ENCODE assay signal across 13 cellular contexts in the genomic region with DNA sequence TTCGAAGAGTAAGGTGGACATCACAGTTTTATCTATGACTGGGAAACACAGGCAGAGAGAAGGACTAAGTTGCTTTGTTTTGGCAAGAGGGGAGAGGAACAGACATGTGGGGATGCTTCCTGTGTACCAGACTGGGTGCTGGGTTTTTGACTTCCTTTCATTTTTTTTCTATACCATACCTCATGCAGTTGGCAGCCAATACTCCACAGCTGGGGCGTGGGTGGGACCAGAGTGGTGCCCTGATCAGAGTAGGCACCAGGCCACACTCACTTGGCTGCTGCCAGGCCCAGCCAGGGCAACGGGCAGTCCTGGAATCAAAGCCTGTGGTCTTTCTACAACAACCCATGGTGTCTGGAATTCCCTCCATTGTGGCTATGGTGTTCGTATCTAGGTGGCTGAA. TPM values are rescaled to one million over a fixed set of nuclear protein-coding genes. Genes with fewer than 3 reads are reported as not detected.
DNase-seq lines count a peak whose midpoint lies in the region; ATAC-seq and TF ChIP-seq lines count a peak whose summit lies in the region.
"Had no signal": no experiment of that assay in that cellular context is flagged by ENCODE, and none has a peak within 500 bp of the region (broad histone marks: within the 10 kb centered on the region; RNA-seq: fewer than 3 reads in every experiment).

No MANE protein-coding gene starts in this region.

- CTCF ChIA-PET in SK-N-SH (lab: Yijun Ruan, JAX): no interaction called here

- WGBS in SK-N-SH (ENCODE audit: low lambda C conversion rate): 81% methylated on average over 4 of the region's 4 CpGs

- no peak overlapping the region for H2AFZ ChIP-seq in SK-N-SH (ENCODE audit: low read depth)
- H2AFZ ChIP-seq: GM23338 had no signal

- POLR2A ChIA-PET in SK-N-SH (lab: Yijun Ruan, JAX): no interaction called here

- H3K36me3 ChIP-seq in SK-N-SH (replicated peaks in 1 of 2; ENCODE audit: control insufficient read depth in 1 of 2, insufficient read depth in 2 of 2, low read length in 1 of 2) (no peaks in the 10 kb centered on the region), left lung (no peaks in the 10 kb centered on the region), subcutaneous abdominal adipose tissue (ENCODE audit: control insufficient read depth in 5 of 5, insufficient read depth in 5 of 5, low read length in 5 of 5) (no peaks in the 10 kb centered on the region)

- peaks cover 26% of the 10 kb centered on the region for H3F3A ChIP-seq in SK-N-SH (replicated peaks; ENCODE audit: insufficient read depth)

- H3K4me2 ChIP-seq in SK-N-SH: peak overlapping the region; percentile 7; the same call in 1 of the 2 replicates
- H3K4me2 ChIP-seq: A549, GM23338 had no signal

- no peak for TF ChIP-seq EP300 in SK-N-SH (IDR thresholded peaks at IDR 0.05; ENCODE audit: borderline replicate concordance in 1 of 2, low read depth in 1 of 2, low read length in 1 of 2)

- no peak for TF ChIP-seq RAD21 in SK-N-SH (IDR thresholded peaks at IDR 0.05; ENCODE audit: low read length)

- H3K4me1 ChIP-seq in SK-N-SH (ENCODE audit: control insufficient read depth in 1 of 2, insufficient read depth in 2 of 2, low read depth in 1 of 2, low read length in 1 of 2): peaks cover 33 to 63% of the 10 kb centered on the region in 2 experiments
- H3K4me1 ChIP-seq in left lung: peaks cover 43 to 48% of the 10 kb centered on the region in 2 donors
- H3K4me1 ChIP-seq in subcutaneous abdominal adipose tissue (ENCODE audit: control insufficient read depth in 5 of 5, insufficient read depth in 5 of 5, low read length in 5 of 5): peaks cover 12 to 58% (median 55%) of the 10 kb centered on the region in 5 donors
- H3K4me1 ChIP-seq: A549 had no signal

- peaks cover 80% of the 10 kb centered on the region for H3K79me2 ChIP-seq in SK-N-SH (ENCODE audit: insufficient read depth)

- no peak for ATAC-seq in SK-N-SH treated with all-trans-retinoic acid at 6 μM for 48 hours
- ATAC-seq in left lung: no peak
- ATAC-seq in sciatic nerve: no peak
- ATAC-seq: A549; stimulated activated memory B cell treated with anti-CD40 and anti-IgM and Interleukin-4, amounts not matched to agents 10 μg/mL and 1 μg/mL and 100 μg/mL, for 72 hours had no signal

- no peak overlapping the region for H3K9ac ChIP-seq in SK-N-SH
- H3K9ac ChIP-seq in subcutaneous abdominal adipose tissue (ENCODE audit: low read length in 5 of 5): peak overlapping the region in 1 of 5 donors; percentile 43

- H3K4me3 ChIP-seq in SK-N-SH (ENCODE audit: low read depth in 2 of 2, low read length in 1 of 2): no peak overlapping the region
- no peak overlapping the region for H3K4me3 ChIP-seq in left lung
- peak overlapping the region in 2 of 5 donors; percentile 16 to 53 for H3K4me3 ChIP-seq in subcutaneous abdominal adipose tissue (ENCODE audit: low read depth in 1 of 5, low read length in 5 of 5)
- H3K4me3 ChIP-seq: A549, GM23338 had no signal

- H3K9me2 ChIP-seq in SK-N-SH: no peaks in the 10 kb centered on the region

- H3K27me3 ChIP-seq in SK-N-SH (ENCODE audit: insufficient read depth): no peaks in the 10 kb centered on the region
- no peaks in the 10 kb centered on the region for H3K27me3 ChIP-seq in left lung
- no peaks in the 10 kb centered on the region for H3K27me3 ChIP-seq in subcutaneous abdominal adipose tissue (ENCODE audit: control insufficient read depth in 5 of 5, insufficient read depth in 4 of 5, low read length in 5 of 5)

- TF ChIP-seq CTCF in SK-N-SH (IDR thresholded peaks at IDR 0.05): no peak
- TF ChIP-seq CTCF in left lung (IDR thresholded peaks at IDR 0.05): no peak

- H3K9me3 ChIP-seq in SK-N-SH (no peaks in the 10 kb centered on the region), left lung (peaks cover 0 to 6% of the 10 kb centered on the region in 2 donors), subcutaneous abdominal adipose tissue (ENCODE audit: control insufficient read depth in 5 of 5, low read length in 5 of 5) (peaks cover 0 to 8% (median 6%) of the 10 kb centered on the region in 5 donors)

- no peaks in the 10 kb centered on the region for H4K20me1 ChIP-seq in SK-N-SH (ENCODE audit: insufficient read depth)

- DNase-seq in SK-N-SH (no peak), astrocyte of the hippocampus (ENCODE audit: low read depth, low spot score) (peak; percentile 34), left lung (no peak), iPS-NIHi7 (ENCODE audit: extremely low spot score) (no peak), sciatic nerve (ENCODE audit: low spot score) (no peak)
- DNase-seq in activated CD4-positive, alpha-beta T cell treated with anti-CD3 and anti-CD28 coated beads for 48 hours: no peak
- DNase-seq: midbrain, NCI-H526 treated with DMSO at 0.1 percent for 48 hours had no signal

- H3K27ac ChIP-seq in SK-N-SH (ENCODE audit: low read depth in 2 of 2, low read length in 1 of 2): peak overlapping the region; percentile 92 to 94; a peak in 3 of 4 replicates
- H3K27ac ChIP-seq in left lung: peak overlapping the region; percentile 70 to 73
- H3K27ac ChIP-seq in subcutaneous abdominal adipose tissue (ENCODE audit: low read depth, low read length): peak overlapping the region; percentile 74
- H3K27ac ChIP-seq: A549 had no signal

- intact Hi-C loops in left lung (cut with DNase I) (loop anchor here in 1 of 2 donors (10.0 kb wide), 1 partner anchor 61 kb away; no protein-coding TSS in a partner anchor), sciatic nerve (cut with DNase I) (no loop called here)

TF ChIP-seq in SK-N-SH, 30 proteins besides CTCF, POLR2A, EP300 and RAD21 (continues in another document):
- TF ChIP-seq, protein P1, sequence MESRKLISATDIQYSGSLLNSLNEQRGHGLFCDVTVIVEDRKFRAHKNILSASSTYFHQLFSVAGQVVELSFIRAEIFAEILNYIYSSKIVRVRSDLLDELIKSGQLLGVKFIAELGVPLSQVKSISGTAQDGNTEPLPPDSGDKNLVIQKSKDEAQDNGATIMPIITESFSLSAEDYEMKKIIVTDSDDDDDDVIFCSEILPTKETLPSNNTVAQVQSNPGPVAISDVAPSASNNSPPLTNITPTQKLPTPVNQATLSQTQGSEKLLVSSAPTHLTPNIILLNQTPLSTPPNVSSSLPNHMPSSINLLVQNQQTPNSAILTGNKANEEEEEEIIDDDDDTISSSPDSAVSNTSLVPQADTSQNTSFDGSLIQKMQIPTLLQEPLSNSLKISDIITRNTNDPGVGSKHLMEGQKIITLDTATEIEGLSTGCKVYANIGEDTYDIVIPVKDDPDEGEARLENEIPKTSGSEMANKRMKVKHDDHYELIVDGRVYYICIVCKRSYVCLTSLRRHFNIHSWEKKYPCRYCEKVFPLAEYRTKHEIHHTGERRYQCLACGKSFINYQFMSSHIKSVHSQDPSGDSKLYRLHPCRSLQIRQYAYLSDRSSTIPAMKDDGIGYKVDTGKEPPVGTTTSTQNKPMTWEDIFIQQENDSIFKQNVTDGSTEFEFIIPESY (IDR thresholded peaks at IDR 0.05; ENCODE audit: borderline replicate concordance, low read depth): no peak
- TF ChIP-seq RFX5 (IDR thresholded peaks at IDR 0.05; ENCODE audit: low read length) (no peak), MXI1 (IDR thresholded peaks at IDR 0.05; ENCODE audit: low read depth, low read length) (no peak), SMC3 (IDR thresholded peaks at IDR 0.05; ENCODE audit: low read depth, low read length) (no peak), JUND (IDR thresholded peaks at IDR 0.05) (no peak), CHD2 (IDR thresholded peaks at IDR 0.05; ENCODE audit: low read length, partially characterized antibody) (no peak), MEF2A (IDR thresholded peaks at IDR 0.05; ENCODE audit: borderline replicate concordance, low read depth) (no peak)

TF ChIP-seq in SK-N-SH treated with all-trans-retinoic acid at 6 μM for 48 hours, 23 proteins besides CTCF, POLR2A, EP300 and RAD21 (continues in another document):
- TF ChIP-seq TOX (CRISPR knock-in tag; IDR thresholded peaks at IDR 0.05; ENCODE audit: borderline replicate concordance): no peak
- TF ChIP-seq, protein P2, sequence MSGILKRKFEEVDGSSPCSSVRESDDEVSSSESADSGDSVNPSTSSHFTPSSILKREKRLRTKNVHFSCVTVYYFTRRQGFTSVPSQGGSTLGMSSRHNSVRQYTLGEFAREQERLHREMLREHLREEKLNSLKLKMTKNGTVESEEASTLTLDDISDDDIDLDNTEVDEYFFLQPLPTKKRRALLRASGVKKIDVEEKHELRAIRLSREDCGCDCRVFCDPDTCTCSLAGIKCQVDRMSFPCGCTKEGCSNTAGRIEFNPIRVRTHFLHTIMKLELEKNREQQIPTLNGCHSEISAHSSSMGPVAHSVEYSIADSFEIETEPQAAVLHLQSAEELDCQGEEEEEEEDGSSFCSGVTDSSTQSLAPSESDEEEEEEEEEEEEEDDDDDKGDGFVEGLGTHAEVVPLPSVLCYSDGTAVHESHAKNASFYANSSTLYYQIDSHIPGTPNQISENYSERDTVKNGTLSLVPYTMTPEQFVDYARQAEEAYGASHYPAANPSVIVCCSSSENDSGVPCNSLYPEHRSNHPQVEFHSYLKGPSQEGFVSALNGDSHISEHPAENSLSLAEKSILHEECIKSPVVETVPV (CRISPR knock-in tag; IDR thresholded peaks at IDR 0.05): no peak
- TF ChIP-seq ESRRG (CRISPR knock-in tag; IDR thresholded peaks at IDR 0.05): no peak
- no peak for TF ChIP-seq ISL1 (CRISPR knock-in tag; IDR thresholded peaks at IDR 0.05)
- no peak for TF ChIP-seq ARNTL (CRISPR knock-in tag; IDR thresholded peaks at IDR 0.05; ENCODE audit: borderline replicate concordance, low read depth)
- no peak for TF ChIP-seq ZFP30 (CRISPR knock-in tag; IDR thresholded peaks at IDR 0.05)
- TF ChIP-seq, protein P3, sequence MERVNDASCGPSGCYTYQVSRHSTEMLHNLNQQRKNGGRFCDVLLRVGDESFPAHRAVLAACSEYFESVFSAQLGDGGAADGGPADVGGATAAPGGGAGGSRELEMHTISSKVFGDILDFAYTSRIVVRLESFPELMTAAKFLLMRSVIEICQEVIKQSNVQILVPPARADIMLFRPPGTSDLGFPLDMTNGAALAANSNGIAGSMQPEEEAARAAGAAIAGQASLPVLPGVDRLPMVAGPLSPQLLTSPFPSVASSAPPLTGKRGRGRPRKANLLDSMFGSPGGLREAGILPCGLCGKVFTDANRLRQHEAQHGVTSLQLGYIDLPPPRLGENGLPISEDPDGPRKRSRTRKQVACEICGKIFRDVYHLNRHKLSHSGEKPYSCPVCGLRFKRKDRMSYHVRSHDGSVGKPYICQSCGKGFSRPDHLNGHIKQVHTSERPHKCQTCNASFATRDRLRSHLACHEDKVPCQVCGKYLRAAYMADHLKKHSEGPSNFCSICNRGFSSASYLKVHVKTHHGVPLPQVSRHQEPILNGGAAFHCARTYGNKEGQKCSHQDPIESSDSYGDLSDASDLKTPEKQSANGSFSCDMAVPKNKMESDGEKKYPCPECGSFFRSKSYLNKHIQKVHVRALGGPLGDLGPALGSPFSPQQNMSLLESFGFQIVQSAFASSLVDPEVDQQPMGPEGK (CRISPR knock-in tag; IDR thresholded peaks at IDR 0.05; ENCODE audit: borderline replicate concordance): no peak
- no peak for TF ChIP-seq ZNF565 (CRISPR knock-in tag; conservative IDR thresholded peaks at IDR 0.05; ENCODE audit: low read depth)

RNA-seq across cellular contexts. Expression of a gene that starts 45.2 kb away (rescaled TPM):
- polyA plus RNA-seq in SK-N-SH (2012; rRNA removed): 1.3 and 1.9 TPM in 2 replicates
- polyA plus RNA-seq in SK-N-SH (2012; cell fraction: cytosol; rRNA removed): 0.99 and 1.5 TPM in 2 replicates
- 3.5 and 3.8 TPM in 2 replicates for polyA plus RNA-seq in SK-N-SH (2012; cell fraction: nucleus; rRNA removed)
- total RNA-seq in left lung (10 to 100 TPM in 1 of 2 donors, 1 to 10 TPM in 1; 7.6 to 11.1 TPM), sciatic nerve (6.4 TPM)
